ENCODE assay signal across 14 cellular contexts in the genomic region with DNA sequence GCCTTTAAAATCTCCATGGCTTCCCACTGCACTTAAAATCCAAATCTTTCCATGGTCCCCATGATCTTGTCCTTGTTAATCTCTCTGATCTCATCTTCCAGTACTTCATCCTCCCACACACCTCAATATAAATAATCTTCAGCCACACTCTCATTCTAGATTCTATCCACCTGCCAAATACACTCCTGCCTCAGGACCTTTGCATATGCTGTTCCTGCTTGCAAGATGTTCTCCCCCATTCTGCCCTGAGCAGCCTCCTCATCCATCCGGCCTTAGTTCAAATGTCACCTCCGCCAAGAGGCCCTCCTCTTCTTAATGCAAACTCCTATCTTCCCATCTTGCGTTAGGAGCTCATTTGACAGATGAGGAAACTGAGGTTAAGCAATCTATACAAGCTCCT.
DNase-seq lines count a peak whose midpoint lies in the region; ATAC-seq and TF ChIP-seq lines count a peak whose summit lies in the region.
"Had no signal": no experiment of that assay in that cellular context is flagged by ENCODE, and none has a peak within 500 bp of the region (broad histone marks: within the 10 kb centered on the region; RNA-seq: fewer than 3 reads in every experiment).

No MANE protein-coding gene starts in this region.

- H3K9me3 ChIP-seq in left ventricle myocardium inferior (replicated peaks) = peaks cover 6% of the 10 kb centered on the region
- H3K9me3 ChIP-seq: adrenal gland, SJSA1, transverse colon had no signal

- H3K9me3 Mint-ChIP-seq in activated naive CD8-positive, alpha-beta T cell (ENCODE audit: low read depth) = peaks cover 4% of the 10 kb centered on the region

- H3K4me1 ChIP-seq in left ventricle myocardium inferior = peaks cover 36% of the 10 kb centered on the region

- peak overlapping the region; percentile 3 for H3K4me3 Mint-ChIP-seq in activated naive CD8-positive, alpha-beta T cell

- no peak for TF ChIP-seq CTCF in left ventricle myocardium inferior (IDR thresholded peaks at IDR 0.05; ENCODE audit: borderline replicate concordance)

- H3K36me3 Mint-ChIP-seq in activated naive CD8-positive, alpha-beta T cell = peaks cover 12% of the 10 kb centered on the region

- peaks cover 76% of the 10 kb centered on the region for H3K4me1 Mint-ChIP-seq in activated naive CD8-positive, alpha-beta T cell (ENCODE audit: low read depth)

- ATAC-seq in left ventricle myocardium superior = no peak
- no peak for ATAC-seq in HG03135 (IDR thresholded peaks at IDR 0.05; ENCODE audit: unreplicated experiment)
- ATAC-seq: left colon had no signal

- no peaks in the 10 kb centered on the region for H3K27me3 Mint-ChIP-seq in activated naive CD8-positive, alpha-beta T cell

- H3K27ac ChIP-seq in left ventricle myocardium inferior (replicated peaks) (peak overlapping the region; percentile 90), layer of hippocampus (ENCODE audit: low read depth, low read length) (peak overlapping the region; percentile 4)
- H3K27ac ChIP-seq: coronary artery had no signal

- no peak overlapping the region for H3K4me3 ChIP-seq in left ventricle myocardium inferior
- H3K4me3 ChIP-seq: adrenal gland, coronary artery, SJSA1, transverse colon had no signal

- H3K27me3 ChIP-seq in left ventricle myocardium inferior (ENCODE audit: low read depth) = no peaks in the 10 kb centered on the region
- H3K27me3 ChIP-seq in layer of hippocampus (ENCODE audit: control insufficient read depth, insufficient read depth, low read length) = no peaks in the 10 kb centered on the region
- H3K27me3 ChIP-seq: adrenal gland, SJSA1, transverse colon had no signal

- intact Hi-C loops in left ventricle myocardium inferior (cut with micrococcal nuclease) (no loop called here), left ventricle myocardium superior (cut with micrococcal nuclease) (no loop called here)

- no peaks in the 10 kb centered on the region for H3K36me3 ChIP-seq in left ventricle myocardium inferior
- H3K36me3 ChIP-seq: SJSA1, transverse colon had no signal

- DNase-seq in left ventricle myocardium inferior = no peak
- no peak for DNase-seq in left ventricle myocardium superior
- DNase-seq in activated effector memory CD4-positive, alpha-beta T cell treated with anti-CD3 and anti-CD28 coated beads, Interleukin-2, amount 50 U/mL, for 16 hours = no peak
- DNase-seq in NCI-H1930 (lab: John Stamatoyannopoulos, UW) = no peak
- no peak for DNase-seq in NCI-H345 treated with DMSO at 0.1 percent for 48 hours (lab: John Stamatoyannopoulos, UW; ENCODE audit: unreplicated experiment)
- DNase-seq: left colon, NCI-H446 treated with DMSO at 0.1 percent for 48 hours, transverse colon had no signal

- peak overlapping the region; percentile 93 for H3K27ac Mint-ChIP-seq in activated naive CD8-positive, alpha-beta T cell
